Comparison of ENCODE assay signal across 25 cellular contexts in the genomic region with DNA sequence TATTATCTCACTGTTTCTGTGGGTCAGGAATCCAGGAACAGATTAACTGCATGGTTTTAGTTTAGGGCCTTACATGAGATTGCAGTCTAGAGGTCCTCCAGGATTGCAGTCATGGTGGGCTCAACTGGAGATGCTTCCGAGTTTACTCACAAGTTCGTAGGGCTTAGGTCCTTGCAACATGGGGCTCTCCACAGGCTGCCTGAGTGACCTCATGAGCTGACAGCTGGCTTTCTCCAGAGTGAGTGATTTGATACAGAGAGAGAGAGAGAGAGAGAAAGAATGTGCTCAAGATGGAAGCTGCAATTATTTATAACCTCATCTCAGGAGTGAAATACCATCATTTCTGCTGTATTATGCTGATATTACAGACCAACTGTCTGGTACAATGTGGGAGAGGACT.
"Had no signal": no experiment of that assay in that cellular context is flagged by ENCODE, and none has a peak within 500 bp of the region (broad histone marks: within the 10 kb centered on the region; RNA-seq: fewer than 3 reads in every experiment).

No MANE protein-coding gene starts in this region.

- H3K27ac ChIP-seq: neural progenitor cell, ovary, parathyroid adenoma, psoas muscle, right lobe of liver, sigmoid colon, skin epidermis, stomach, thoracic aorta, thyroid gland, tibial nerve, upper lobe of left lung, vagina had no signal

- H2AFZ ChIP-seq: neural progenitor cell, parathyroid adenoma had no signal

- H3K4me3 ChIP-seq: neural progenitor cell, ovary, psoas muscle, right lobe of liver, sigmoid colon, skin epidermis, stomach, thoracic aorta, thyroid gland, tibial nerve, upper lobe of left lung, vagina had no signal

- H3K36me3 ChIP-seq: neural progenitor cell, ovary, right lobe of liver, sigmoid colon, stomach, thoracic aorta, thyroid gland, tibial nerve, upper lobe of left lung, vagina had no signal

- H3K4me2 ChIP-seq: neural progenitor cell had no signal

- ATAC-seq: naive thymus-derived CD4-positive, alpha-beta T cell; natural killer cell; psoas muscle; right cardiac atrium; right lobe of liver; stimulated activated effector memory CD8-positive, alpha-beta T cell treated with anti-CD3 and anti-CD28 coated beads, Interleukin-12 subunit alpha, Interleukin-12 subunit beta, amount 100 ng/mL, for 72 hours; stimulated activated naive B cell treated with anti-CD40 and anti-IgM and Interleukin-4, amounts not matched to agents 10 μg/mL and 1 μg/mL and 100 μg/mL, for 72 hours had no signal

- H3K4me1 ChIP-seq: parathyroid adenoma, psoas muscle, right lobe of liver, sigmoid colon, stomach, tibial nerve, upper lobe of left lung, vagina had no signal

- H3K9ac ChIP-seq: neural progenitor cell, parathyroid adenoma had no signal

- H3K79me2 ChIP-seq: parathyroid adenoma had no signal

- DNase-seq: naive thymus-derived CD4-positive, alpha-beta T cell; natural killer cell; occipital lobe; ovary; posterior cingulate gyrus; psoas muscle; right cardiac atrium; right lobe of liver; sigmoid colon; stimulated activated CD4-positive, alpha-beta T cell treated with anti-CD3 and anti-CD28 coated beads, Interleukin-15, amount 100 ng/mL, for 24 hours; stimulated activated CD4-positive, alpha-beta T cell treated with anti-CD3 and anti-CD28 coated beads, Interleukin-2, amount 100 ng/mL, for 24 hours; stimulated activated CD4-positive, alpha-beta T cell treated with anti-CD3 and anti-CD28 coated beads, Interleukin-2, amount 100 ng/mL, for 48 hours; stimulated activated CD4-positive, alpha-beta T cell treated with anti-CD3 and anti-CD28 coated beads, Interleukin-4, amount 100 ng/mL, for 24 hours; stimulated activated naive B cell treated with anti-CD40 and anti-IgM and Interleukin-4, amounts not matched to agents 10 μg/mL and 1 μg/mL and 100 μg/mL, for 72 hours; stomach; thyroid gland; trophoblast cell; upper lobe of left lung had no signal

- H3K27me3 ChIP-seq: neural progenitor cell, ovary, right lobe of liver, sigmoid colon, stomach, thyroid gland, tibial nerve, upper lobe of left lung, vagina had no signal

- H3K9me3 ChIP-seq: ovary, thoracic aorta, thyroid gland, vagina had no signal
